In genomic region chr18:34959989-34960388, GRCh38 we compare ENCODE assay signal across 23 cellular contexts.
DNase-seq lines count a peak whose midpoint lies in the region; ATAC-seq, FAIRE-seq and TF ChIP-seq lines count a peak whose summit lies in the region.
"Had no signal": no experiment of that assay in that cellular context is flagged by ENCODE, and none has a peak within 500 bp of the region (broad histone marks: within the 10 kb centered on the region; RNA-seq: fewer than 3 reads in every experiment).

No MANE protein-coding gene starts in this region.

- no peak overlapping the region for H3K27ac ChIP-seq in duodenal mucosa (ENCODE audit: low read depth, low read length)
- H3K27ac ChIP-seq in mucosa of rectum (ENCODE audit: low read depth in 2 of 2, low read length in 2 of 2), result peak overlapping the region; percentile 73 to 76
- H3K27ac ChIP-seq in transverse colon, result peak overlapping the region; percentile 64 to 78 (median 75)
- H3K27ac ChIP-seq in sigmoid colon, result no peak overlapping the region
- H3K27ac ChIP-seq in GM23338 (ENCODE audit: low read depth), result no peak overlapping the region
- H3K27ac ChIP-seq: BLaER1, KMS-11, SJCRH30 had no signal

- no peak overlapping the region for H2AFZ ChIP-seq in GM23338

- no peaks in the 10 kb centered on the region for H3K27me3 ChIP-seq in duodenal mucosa (ENCODE audit: control insufficient read depth in 1 of 2, insufficient read depth in 2 of 2, low read length in 2 of 2)
- H3K27me3 ChIP-seq in mucosa of rectum (ENCODE audit: control insufficient read depth in 2 of 2, insufficient read depth in 2 of 2, low read length in 2 of 2), result no peaks in the 10 kb centered on the region
- H3K27me3 ChIP-seq in transverse colon, result no peaks in the 10 kb centered on the region
- H3K27me3 ChIP-seq in sigmoid colon, result no peaks in the 10 kb centered on the region
- no peaks in the 10 kb centered on the region for H3K27me3 ChIP-seq in GM23338 (ENCODE audit: insufficient read depth)
- H3K27me3 ChIP-seq: BLaER1, SJCRH30 had no signal

- TF ChIP-seq EP300 in transverse colon (IDR thresholded peaks at IDR 0.05; ENCODE audit: low read depth) (no peak), sigmoid colon (IDR thresholded peaks at IDR 0.05) (no peak)

- H3K27ac Mint-ChIP-seq in GM23338, result no peak overlapping the region
- H3K27ac Mint-ChIP-seq: CD4-positive, CD25-positive, alpha-beta regulatory T cell had no signal

- WGBS in transverse colon (ENCODE audit: low coverage in 1 of 2), 2 donors, result 14 to 48% methylated on average over 4 of the region's 4 CpGs
- WGBS in sigmoid colon, 2 donors, result 27 to 73% methylated on average over 4 of the region's 4 CpGs

- no peaks in the 10 kb centered on the region for H4K20me1 ChIP-seq in GM23338 (replicated peaks; ENCODE audit: insufficient read depth)
- H4K20me1 ChIP-seq: BLaER1 had no signal

- no peaks in the 10 kb centered on the region for H3K36me3 Mint-ChIP-seq in GM23338 (ENCODE audit: low read depth)
- H3K36me3 Mint-ChIP-seq: CD4-positive, CD25-positive, alpha-beta regulatory T cell had no signal

- H3K9ac ChIP-seq in duodenal mucosa (ENCODE audit: low read depth in 1 of 2, low read length in 2 of 2) (peak overlapping the region in 1 of 2 donors; percentile 34), mucosa of rectum (ENCODE audit: low read depth in 1 of 2, low read length in 2 of 2) (peak overlapping the region; percentile 23 to 54)
- H3K9ac ChIP-seq: BLaER1, KMS-11 had no signal

- H3K4me1 ChIP-seq in duodenal mucosa (ENCODE audit: control insufficient read depth in 1 of 2, insufficient read depth in 2 of 2, low read length in 2 of 2) (peaks cover 0 to 13% of the 10 kb centered on the region in 2 donors), mucosa of rectum (ENCODE audit: control insufficient read depth in 2 of 2, insufficient read depth in 2 of 2, low read length in 2 of 2) (peaks cover 0 to 4% of the 10 kb centered on the region in 2 donors), transverse colon (peaks cover 0 to 24% (median 10%) of the 10 kb centered on the region in 4 donors), sigmoid colon (peaks cover 0 to 8% (median 7%) of the 10 kb centered on the region in 4 donors), GM23338 (ENCODE audit: insufficient read depth) (no peaks in the 10 kb centered on the region)
- H3K4me1 ChIP-seq: HAP-1 had no signal

- no peak overlapping the region for H3K4me3 Mint-ChIP-seq in GM23338
- H3K4me3 Mint-ChIP-seq: CD4-positive, CD25-positive, alpha-beta regulatory T cell had no signal

- H3K9me3 ChIP-seq in duodenal mucosa (ENCODE audit: control insufficient read depth in 1 of 2, low read length in 2 of 2) (no peaks in the 10 kb centered on the region), mucosa of rectum (ENCODE audit: control insufficient read depth in 2 of 2, low read length in 2 of 2) (no peaks in the 10 kb centered on the region), transverse colon (no peaks in the 10 kb centered on the region), sigmoid colon (no peaks in the 10 kb centered on the region)
- H3K9me3 ChIP-seq: BLaER1, HAP-1, SJCRH30 had no signal

- peak overlapping the region; percentile 46 to 59 for H3K4me3 ChIP-seq in duodenal mucosa (ENCODE audit: low read depth in 1 of 2, low read length in 2 of 2)
- peak overlapping the region; percentile 56 to 76 for H3K4me3 ChIP-seq in mucosa of rectum (ENCODE audit: low read length in 2 of 2)
- peak overlapping the region in 3 of 4 donors; percentile 18 to 39 (median 21) for H3K4me3 ChIP-seq in transverse colon
- no peak overlapping the region for H3K4me3 ChIP-seq in sigmoid colon
- H3K4me3 ChIP-seq in GM23338, result no peak overlapping the region
- H3K4me3 ChIP-seq: BLaER1, HAP-1, SJCRH30 had no signal

- H3K9me2 ChIP-seq in GM23338 (ENCODE audit: insufficient read depth), result no peaks in the 10 kb centered on the region

- in situ Hi-C loops in transverse colon (cut with MboI; ENCODE audit: low pct_ligation_motif_present in 1 of 4, low pct_unique_long_range_greater_than_20kb in 1 of 4, low sequenced_read_pairs in 3 of 4), result loop anchor here in 1 of 4 donors (25.0 kb wide), 1 partner anchor 98 kb away; no protein-coding TSS in a partner anchor

- DNase-seq in D721Med (ENCODE audit: insufficient read length, low spot score) (no peak), transverse colon (no peak), sigmoid colon (no peak), GM23338 (ENCODE audit: low spot score) (no peak), NOMO-1 treated with DMSO at 0.1 percent for 48 hours (lab: John Stamatoyannopoulos, UW; ENCODE audit: unreplicated experiment) (no peak)
- DNase-seq: CD4-positive, CD25-positive, alpha-beta regulatory T cell; GOT3; IMR-90; MM.1S; NCI-H1048; NCI-H1417; NCI-H1694; NCI-H2029 treated with DMSO at 0.1 percent for 48 hours; NCI-H2227 treated with DMSO at 0.1 percent for 48 hours; NCI-H69; OCI-M1; SJCRH30 had no signal

- ATAC-seq in GM23338, result no peak
- ATAC-seq: SK-N-SH treated with all-trans-retinoic acid at 6 μM for 48 hours had no signal

- no peaks in the 10 kb centered on the region for H3F3A ChIP-seq in GM23338 (replicated peaks; ENCODE audit: low read depth)

- intact Hi-C loops in transverse colon (cut with DNase I; ENCODE audit: low total_unique reads), result no loop called here
- intact Hi-C loops in sigmoid colon (cut with DNase I), result no loop called here

- TF ChIP-seq CTCF in D721Med (IDR thresholded peaks at IDR 0.05; ENCODE audit: insufficient read depth, missing control alignments) (no peak), transverse colon (IDR thresholded peaks at IDR 0.05) (no peak), sigmoid colon (IDR thresholded peaks at IDR 0.05) (no peak), GM23338 (conservative IDR thresholded peaks at IDR 0.05; ENCODE audit: low read depth in 2 of 2) (no peak)

- FAIRE-seq in D721Med (lab: Jason Lieb, UNC), result peak; percentile 32

- H3K79me2 ChIP-seq in GM23338 (replicated peaks; ENCODE audit: insufficient read depth), result no peaks in the 10 kb centered on the region

- no peak for TF ChIP-seq POLR2A in transverse colon (IDR thresholded peaks at IDR 0.05)
- no peak for TF ChIP-seq POLR2A in sigmoid colon (IDR thresholded peaks at IDR 0.05)

- H3K4me2 ChIP-seq in GM23338, result no peak overlapping the region
- H3K4me2 ChIP-seq: BLaER1, KMS-11 had no signal

- no peaks in the 10 kb centered on the region for H3K9me3 Mint-ChIP-seq in GM23338

- H3K36me3 ChIP-seq in duodenal mucosa (ENCODE audit: control insufficient read depth in 1 of 2, insufficient read depth in 2 of 2, low read length in 2 of 2) (no peaks in the 10 kb centered on the region), mucosa of rectum (ENCODE audit: control insufficient read depth in 2 of 2, insufficient read depth in 2 of 2, low read length in 2 of 2) (no peaks in the 10 kb centered on the region), transverse colon (no peaks in the 10 kb centered on the region), sigmoid colon (no peaks in the 10 kb centered on the region), GM23338 (ENCODE audit: insufficient read depth) (no peaks in the 10 kb centered on the region)
- H3K36me3 ChIP-seq: BLaER1, HAP-1, SJCRH30 had no signal

- H3K27me3 Mint-ChIP-seq in GM23338 (ENCODE audit: insufficient read depth, low read depth, poor library complexity), result no peaks in the 10 kb centered on the region

- 0 out of 3 replicates have a peak, but pooled peaks cover 3% of the 10 kb centered on the region for H3K4me1 Mint-ChIP-seq in GM23338
- H3K4me1 Mint-ChIP-seq: CD4-positive, CD25-positive, alpha-beta regulatory T cell had no signal

TF ChIP-seq in GM23338, 12 proteins besides CTCF, POLR2A, EP300 and RAD21 (continues in another document):
- TF ChIP-seq STAT1 (IDR thresholded peaks at IDR 0.05; ENCODE audit: unreplicated experiment) (no peak), REST (IDR thresholded peaks at IDR 0.05; ENCODE audit: unreplicated experiment) (no peak)

Comparison
In these comparisons a context has a peak if more than half of its experiments do, and no peak if none do; other contexts are left out.
1. H3K27ac ChIP-seq: peak in mucosa of rectum (2 of 2) and transverse colon (4 of 4); none in duodenal mucosa (single experiment), sigmoid colon (0 of 4) and GM23338 (single experiment).
2. H3K4me3 ChIP-seq: peak in duodenal mucosa (2 of 2), mucosa of rectum (2 of 2) and transverse colon (3 of 4); none in sigmoid colon (0 of 4) and GM23338 (single experiment).